Comparison of ENCODE assay signal across 9 cellular contexts in genomic region chr17:18981642-18982424, GRCh38. TPM values are rescaled to one million over a fixed set of nuclear protein-coding genes. Genes with fewer than 3 reads are reported as not detected.
DNase-seq lines count a peak whose midpoint lies in the region; ATAC-seq and TF ChIP-seq lines count a peak whose summit lies in the region.
"Had no signal": no experiment of that assay in that cellular context is flagged by ENCODE, and none has a peak within 500 bp of the region (broad histone marks: within the 10 kb centered on the region; RNA-seq: fewer than 3 reads in every experiment).

No MANE protein-coding gene starts in this region.

- H3K27me3 Mint-ChIP-seq in CD8-positive, alpha-beta memory T cell, result no peaks in the 10 kb centered on the region

- H3K9me3 ChIP-seq in colonic mucosa (no peaks in the 10 kb centered on the region), neuronal stem cell (replicated peaks in 1 of 2; ENCODE audit: control insufficient read depth in 2 of 2, insufficient read depth in 1 of 2, low read depth in 1 of 2, low read length in 2 of 2) (no peaks in the 10 kb centered on the region)
- no peaks in the 10 kb centered on the region for H3K9me3 ChIP-seq in CD8-positive, alpha-beta memory T cell (ENCODE audit: low read length)

- peak; percentile 48; the same call in 1 of the 2 replicates for TF ChIP-seq EP300 in Ishikawa (IDR thresholded peaks at IDR 0.05; ENCODE audit: borderline replicate concordance)

- H3K27ac Mint-ChIP-seq in CD8-positive, alpha-beta memory T cell, result no peak overlapping the region

- no peak overlapping the region for H4K8ac ChIP-seq in neuronal stem cell (ENCODE audit: low read depth, low read length)

- peak overlapping the region; percentile 89 for H4K91ac ChIP-seq in neuronal stem cell (ENCODE audit: low read depth, low read length, poor library complexity)

- peaks cover 2% of the 10 kb centered on the region for H3K79me1 ChIP-seq in neuronal stem cell (ENCODE audit: low read depth, low read length)

- H3K9ac ChIP-seq in colonic mucosa (ENCODE audit: low read depth in 2 of 2, low read length in 2 of 2) (peak overlapping the region; percentile 51 to 89), neuronal stem cell (ENCODE audit: low read depth, low read length, poor library complexity) (peak overlapping the region; percentile 77)

- no peak for TF ChIP-seq RAD21 in Ishikawa (IDR thresholded peaks at IDR 0.05; ENCODE audit: low read depth)

- H3K27ac ChIP-seq in colonic mucosa, result peak overlapping the region; percentile 89
- peak overlapping the region; percentile 74 for H3K27ac ChIP-seq in neuronal stem cell (replicated peaks; ENCODE audit: low read length)
- no peak overlapping the region for H3K27ac ChIP-seq in CD8-positive, alpha-beta memory T cell (ENCODE audit: low read depth, low read length)

- peaks cover 0 to 1% (median 0%) of the 10 kb centered on the region in 3 donors for H3K4me1 Mint-ChIP-seq in CD8-positive, alpha-beta memory T cell

- no peak overlapping the region for H3K4me3 ChIP-seq in colonic mucosa
- H3K4me3 ChIP-seq in neuronal stem cell (ENCODE audit: low read length in 2 of 2), result no peak overlapping the region
- no peak overlapping the region for H3K4me3 ChIP-seq in CD8-positive, alpha-beta memory T cell (ENCODE audit: low read length)
- H3K4me3 ChIP-seq: lung had no signal

- intact Hi-C loops in colonic mucosa (cut with DNase I), result no loop called here

- peak overlapping the region; percentile 3 for H2BK15ac ChIP-seq in neuronal stem cell (ENCODE audit: low read length)

- peak overlapping the region; percentile 83 for H3K23ac ChIP-seq in neuronal stem cell (ENCODE audit: low read depth, low read length, poor library complexity)

- peak overlapping the region; percentile 63 for H3K14ac ChIP-seq in neuronal stem cell (ENCODE audit: low read length)

- H2BK12ac ChIP-seq in neuronal stem cell (ENCODE audit: low read length), result peak overlapping the region; percentile 82

- TF ChIP-seq CTCF in colonic mucosa (IDR thresholded peaks at IDR 0.05), result no peak

- H3K4ac ChIP-seq in neuronal stem cell (ENCODE audit: low read length), result peak overlapping the region; percentile 71

- no peak for ATAC-seq in HG02852 (IDR thresholded peaks at IDR 0.05; ENCODE audit: unreplicated experiment)

- no CpG with 5 or more reads among the region's 30 CpGs for WGBS in neuronal stem cell (ENCODE audit: extremely low coverage in 2 of 2, insufficient read length in 2 of 2, insufficient replicate concordance in 1 of 2), 2 donors

- no peaks in the 10 kb centered on the region for H3K9me3 Mint-ChIP-seq in CD8-positive, alpha-beta memory T cell

- H2BK5ac ChIP-seq in neuronal stem cell (ENCODE audit: low read length), result peak overlapping the region; percentile 93

- CTCF ChIA-PET in CD8-positive, alpha-beta memory T cell (lab: Charles Lee), result interaction anchor here (1.8 kb wide), 1 partner anchor 21 kb away, joined by 7 read pairs; no protein-coding TSS in a partner anchor

- peak overlapping the region; percentile 83 for H2AFZ ChIP-seq in neuronal stem cell (ENCODE audit: low read length)

- H3K4me3 Mint-ChIP-seq in CD8-positive, alpha-beta memory T cell, result no peak overlapping the region

- peaks cover 0 to 59% (median 2%) of the 10 kb centered on the region in 3 donors for H3K36me3 Mint-ChIP-seq in CD8-positive, alpha-beta memory T cell

- H2AK5ac ChIP-seq in neuronal stem cell (ENCODE audit: low read depth, low read length), result peak overlapping the region; percentile 100

- H3K4me1 ChIP-seq in colonic mucosa, result peaks cover 12% of the 10 kb centered on the region
- peaks cover 11 to 26% of the 10 kb centered on the region in 2 donors for H3K4me1 ChIP-seq in neuronal stem cell (ENCODE audit: control insufficient read depth in 2 of 2, insufficient read depth in 1 of 2, low read depth in 1 of 2, low read length in 2 of 2)
- H3K4me1 ChIP-seq in CD8-positive, alpha-beta memory T cell (ENCODE audit: insufficient read depth, low read length), result no peaks in the 10 kb centered on the region

- H2BK120ac ChIP-seq in neuronal stem cell (ENCODE audit: low read depth, low read length), result no peak overlapping the region

- no peaks in the 10 kb centered on the region for H3K27me3 ChIP-seq in colonic mucosa
- H3K27me3 ChIP-seq in neuronal stem cell (ENCODE audit: control insufficient read depth in 3 of 3, insufficient read depth in 3 of 3, low read depth in 1 of 3, low read length in 3 of 3), result no peaks in the 10 kb centered on the region
- H3K27me3 ChIP-seq in CD8-positive, alpha-beta memory T cell (ENCODE audit: insufficient read depth, low read length, poor library complexity, severe bottlenecking), result no peaks in the 10 kb centered on the region

- DNase-seq in EL, result peak; percentile 69
- DNase-seq in colonic mucosa, result peak; percentile 94
- no peak for DNase-seq in neuronal stem cell (ENCODE audit: low spot score)
- no peak for DNase-seq in RPMI8226
- DNase-seq in CD8-positive, alpha-beta memory T cell, result no peak
- DNase-seq: NCI-H1436 treated with DMSO at 0.1 percent for 48 hours had no signal

- peak overlapping the region; percentile 2 for H3K4me2 ChIP-seq in neuronal stem cell (ENCODE audit: insufficient read depth, low read length, poor library complexity, severe bottlenecking)

- H3K36me3 ChIP-seq in colonic mucosa (no peaks in the 10 kb centered on the region), neuronal stem cell (replicated peaks in 1 of 2; ENCODE audit: control insufficient read depth in 2 of 2, insufficient read depth in 2 of 2, low read length in 2 of 2) (peaks cover 0 to 28% of the 10 kb centered on the region in 2 donors)
- H3K36me3 ChIP-seq in CD8-positive, alpha-beta memory T cell (ENCODE audit: insufficient read depth, low read length), result no peaks in the 10 kb centered on the region

- H3K18ac ChIP-seq in neuronal stem cell (ENCODE audit: low read length), result peak overlapping the region; percentile 93

- POLR2A ChIA-PET in CD8-positive, alpha-beta memory T cell (lab: Charles Lee), result no interaction called here

TF ChIP-seq in Ishikawa, 13 proteins besides CTCF, POLR2A, EP300 and RAD21:
- TF ChIP-seq FOXM1 (IDR thresholded peaks at IDR 0.05; ENCODE audit: borderline replicate concordance, low read depth) (no peak), TEAD4 (IDR thresholded peaks at IDR 0.05) (no peak), EGR1 (IDR thresholded peaks at IDR 0.05) (no peak), TCF12 (IDR thresholded peaks at IDR 0.05; ENCODE audit: low read depth) (peak; percentile 82), TAF1 (IDR thresholded peaks at IDR 0.05; ENCODE audit: low read depth) (peak; percentile 30; the same call in 1 of the 2 replicates), NFIC (IDR thresholded peaks at IDR 0.05) (peak; percentile 95), CEBPB (IDR thresholded peaks at IDR 0.05) (no peak), YY1 (IDR thresholded peaks at IDR 0.05; ENCODE audit: low read depth) (no peak), REST (IDR thresholded peaks at IDR 0.05; ENCODE audit: low read depth) (no peak), CREB1 (IDR thresholded peaks at IDR 0.05; ENCODE audit: low read depth) (no peak), ZBTB7A (IDR thresholded peaks at IDR 0.05; ENCODE audit: low read depth) (no peak; the same call in 1 of the 2 replicates)
- TF ChIP-seq, protein P1, sequence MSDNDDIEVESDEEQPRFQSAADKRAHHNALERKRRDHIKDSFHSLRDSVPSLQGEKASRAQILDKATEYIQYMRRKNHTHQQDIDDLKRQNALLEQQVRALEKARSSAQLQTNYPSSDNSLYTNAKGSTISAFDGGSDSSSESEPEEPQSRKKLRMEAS (IDR thresholded peaks at IDR 0.05), result peak; percentile 50
- TF ChIP-seq, protein P2, sequence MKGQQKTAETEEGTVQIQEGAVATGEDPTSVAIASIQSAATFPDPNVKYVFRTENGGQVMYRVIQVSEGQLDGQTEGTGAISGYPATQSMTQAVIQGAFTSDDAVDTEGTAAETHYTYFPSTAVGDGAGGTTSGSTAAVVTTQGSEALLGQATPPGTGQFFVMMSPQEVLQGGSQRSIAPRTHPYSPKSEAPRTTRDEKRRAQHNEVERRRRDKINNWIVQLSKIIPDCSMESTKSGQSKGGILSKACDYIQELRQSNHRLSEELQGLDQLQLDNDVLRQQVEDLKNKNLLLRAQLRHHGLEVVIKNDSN (IDR thresholded peaks at IDR 0.05), result peak; percentile 54

RNA-seq across cellular contexts. Expression of gene FAM83G, which starts 22.7 kb away (rescaled TPM):
- total RNA-seq in colonic mucosa, result 10 to 100 TPM; 24.4 to 24.8 TPM
- 9.5 TPM for polyA plus RNA-seq in neuronal stem cell (2013, experiment 1 of 2)
- polyA plus RNA-seq in neuronal stem cell (2013, experiment 2 of 2), result 9.7 TPM
- total RNA-seq in CD8-positive, alpha-beta memory T cell, result 10 to 100 TPM; 13.1 to 14.6 TPM
- polyA plus RNA-seq in CD8-positive, alpha-beta memory T cell, result 7.3 TPM

RNA-seq across cellular contexts. Expression of gene SLC5A10, which starts 29.9 kb away (rescaled TPM):
- total RNA-seq in colonic mucosa, result under 1 TPM in 1 of 2 donors, not detected in 1; 0.16 TPM
- polyA plus RNA-seq in neuronal stem cell (2013, experiment 1 of 2), result under 0.01 TPM
- not detected for polyA plus RNA-seq in neuronal stem cell (2013, experiment 2 of 2)
- not detected for total RNA-seq in CD8-positive, alpha-beta memory T cell
- not detected for polyA plus RNA-seq in CD8-positive, alpha-beta memory T cell

Comparison
In these comparisons a context has a peak if more than half of its experiments do, and no peak if none do; other contexts are left out.
1. DNase-seq: peak in EL (single experiment) and colonic mucosa (single experiment); none in neuronal stem cell (single experiment), RPMI8226 (single experiment) and CD8-positive, alpha-beta memory T cell (0 of 5).